ENCODE assay signal across 12 cellular contexts in the genomic region with DNA sequence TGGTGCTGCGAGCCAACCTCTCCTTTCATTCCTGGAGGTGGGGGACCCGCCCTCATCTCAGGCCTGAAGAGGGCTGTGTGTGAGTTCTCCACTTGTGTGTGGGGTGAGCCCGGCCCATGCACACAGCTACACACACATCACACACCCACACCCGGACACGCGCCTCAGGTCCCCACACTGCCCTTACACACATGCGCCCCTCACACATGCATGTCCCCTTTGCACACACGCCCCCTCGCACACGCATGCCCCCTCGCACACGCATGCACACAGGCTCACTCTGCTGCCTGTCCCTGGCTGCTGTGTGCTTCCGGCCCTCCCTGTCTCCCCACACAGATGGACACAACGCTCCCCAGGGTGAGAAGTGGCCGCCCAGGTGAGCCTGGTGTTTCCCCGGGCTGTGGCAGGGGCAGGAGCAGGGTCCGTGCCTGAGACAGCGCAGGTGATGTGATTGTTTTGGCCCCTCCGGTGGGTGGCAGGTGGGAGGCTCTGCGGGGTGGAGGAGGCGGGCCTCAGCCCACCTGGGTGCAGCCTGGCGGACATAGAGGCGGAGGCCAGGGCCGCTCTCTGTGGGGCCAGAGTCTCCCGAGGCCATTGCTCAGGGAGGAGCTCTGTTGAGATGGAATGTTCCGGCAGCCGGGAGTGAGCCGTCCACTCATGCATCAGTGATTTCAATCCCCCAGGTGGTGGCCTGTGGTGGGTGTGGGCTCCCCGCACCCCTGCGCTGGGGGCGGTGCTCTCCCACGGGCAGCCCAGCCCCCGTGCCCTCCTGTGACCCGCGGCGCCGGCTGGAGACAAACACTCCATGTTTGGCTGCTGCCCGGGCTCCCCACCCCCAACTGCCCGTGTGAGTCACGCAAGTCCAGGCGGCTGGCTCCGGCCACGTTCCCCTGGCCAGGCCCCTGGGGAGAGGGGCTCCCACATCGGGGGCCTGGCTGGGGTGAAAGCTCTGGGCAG. TPM values are rescaled to one million over a fixed set of nuclear protein-coding genes. Genes with fewer than 3 reads are reported as not detected.
A peak's percentile ranks its signal among the peaks of the same experiment; 100 is the strongest.
DNase-seq lines count a peak whose midpoint lies in the region; ATAC-seq and TF ChIP-seq lines count a peak whose summit lies in the region.
"Had no signal": no experiment of that assay in that cellular context is flagged by ENCODE, and none has a peak within 500 bp of the region (broad histone marks: within the 10 kb centered on the region; RNA-seq: fewer than 3 reads in every experiment).

No MANE protein-coding gene starts in this region.

- no peak for TF ChIP-seq POLR2A in GM18505 (IDR thresholded peaks at IDR 0.05; ENCODE audit: borderline replicate concordance, extremely low read depth, insufficient read depth, insufficient read length)

- peak overlapping the region; percentile 15 to 93 (median 76) for H3K27ac Mint-ChIP-seq in nephron
- H3K27ac Mint-ChIP-seq: stimulated activated naive CD8-positive, alpha-beta T cell treated with anti-CD3 and anti-CD28 coated beads, Interleukin-15, Interleukin-2, amounts not matched to agents 100 ng/mL and 50 ng/mL, for 24 hours had no signal

- DNase-seq in AG04449 (ENCODE audit: low read depth, low spot score) (peak; percentile 3), NCI-H2227 treated with DMSO at 0.1 percent for 48 hours (lab: John Stamatoyannopoulos, UW) (peak; percentile 38), epithelial cell of proximal tubule (ENCODE audit: low read depth) (no peak), NCI-H1105 (lab: John Stamatoyannopoulos, UW) (no peak), HEK293T (ENCODE audit: extremely low spot score) (no peak)
- no peak for DNase-seq in stimulated activated CD4-positive, alpha-beta T cell treated with anti-CD3 and anti-CD28 coated beads, Interleukin-4, amount 100 ng/mL, for 4 hours
- DNase-seq: activated effector memory CD4-positive, alpha-beta T cell treated with Interleukin-2 at 50 U/mL for 16 hours; NCI-H2081 treated with DMSO at 0.1 percent for 48 hours had no signal

- peak overlapping the region; percentile 32 to 37 (median 35) for H3K4me3 Mint-ChIP-seq in nephron
- H3K4me3 Mint-ChIP-seq: stimulated activated naive CD8-positive, alpha-beta T cell treated with anti-CD3 and anti-CD28 coated beads, Interleukin-15, Interleukin-2, amounts not matched to agents 100 ng/mL and 50 ng/mL, for 24 hours had no signal

- CTCF ChIA-PET in AG04449 (lab: Yijun Ruan, JAX), result no interaction called here
- CTCF ChIA-PET in HEK293T (lab: Yijun Ruan, JAX), result interaction anchor here (1.1 kb wide), 1 partner anchor 70 kb away, joined by 3 read pairs; no protein-coding TSS in a partner anchor

- no peak overlapping the region for H3K4me3 ChIP-seq in AG04449 (ENCODE audit: low read depth, low read length)
- H3K4me3 ChIP-seq in epithelial cell of proximal tubule (ENCODE audit: low read depth, low read length), result peak overlapping the region; percentile 21

- H3K27me3 Mint-ChIP-seq in nephron (ENCODE audit: low read depth), result no peaks in the 10 kb centered on the region
- H3K27me3 Mint-ChIP-seq: stimulated activated naive CD8-positive, alpha-beta T cell treated with anti-CD3 and anti-CD28 coated beads, Interleukin-15, Interleukin-2, amounts not matched to agents 100 ng/mL and 50 ng/mL, for 24 hours had no signal

- POLR2A ChIA-PET in AG04449 (lab: Yijun Ruan, JAX) (no interaction called here), HEK293T (lab: Yijun Ruan, JAX) (no interaction called here)

- H3K4me1 Mint-ChIP-seq in nephron, result peaks cover 16% of the 10 kb centered on the region

- ATAC-seq in GM18505 (IDR thresholded peaks at IDR 0.05; ENCODE audit: unreplicated experiment), result no peak

- H3K9me3 Mint-ChIP-seq in nephron, result no peaks in the 10 kb centered on the region
- H3K9me3 Mint-ChIP-seq: stimulated activated naive CD8-positive, alpha-beta T cell treated with anti-CD3 and anti-CD28 coated beads, Interleukin-15, Interleukin-2, amounts not matched to agents 100 ng/mL and 50 ng/mL, for 24 hours had no signal

- H3K36me3 Mint-ChIP-seq in nephron (ENCODE audit: low read depth), result peaks cover 7% of the 10 kb centered on the region

- TF ChIP-seq CTCF in AG04449 (IDR thresholded peaks at IDR 0.05; ENCODE audit: insufficient read depth, low read length, missing control alignments) (no peak), epithelial cell of proximal tubule (conservative IDR thresholded peaks at IDR 0.05; ENCODE audit: low read depth, low read length) (no peak), nephron (IDR thresholded peaks at IDR 0.05; ENCODE audit: unreplicated experiment in 3 of 3) (no peak)

TF ChIP-seq in HEK293T, 16 proteins besides CTCF, POLR2A, EP300 and RAD21:
- TF ChIP-seq FOXM1 (IDR thresholded peaks at IDR 0.05; ENCODE audit: borderline replicate concordance), result no peak
- TF ChIP-seq SP1 (IDR thresholded peaks at IDR 0.05), result no peak
- no peak for TF ChIP-seq SUZ12 (IDR thresholded peaks at IDR 0.05)
- TF ChIP-seq TARDBP (IDR thresholded peaks at IDR 0.05), result no peak
- no peak for TF ChIP-seq ARNT (IDR thresholded peaks at IDR 0.05)
- TF ChIP-seq, protein P1, sequence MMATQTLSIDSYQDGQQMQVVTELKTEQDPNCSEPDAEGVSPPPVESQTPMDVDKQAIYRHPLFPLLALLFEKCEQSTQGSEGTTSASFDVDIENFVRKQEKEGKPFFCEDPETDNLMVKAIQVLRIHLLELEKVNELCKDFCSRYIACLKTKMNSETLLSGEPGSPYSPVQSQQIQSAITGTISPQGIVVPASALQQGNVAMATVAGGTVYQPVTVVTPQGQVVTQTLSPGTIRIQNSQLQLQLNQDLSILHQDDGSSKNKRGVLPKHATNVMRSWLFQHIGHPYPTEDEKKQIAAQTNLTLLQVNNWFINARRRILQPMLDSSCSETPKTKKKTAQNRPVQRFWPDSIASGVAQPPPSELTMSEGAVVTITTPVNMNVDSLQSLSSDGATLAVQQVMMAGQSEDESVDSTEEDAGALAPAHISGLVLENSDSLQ (IDR thresholded peaks at IDR 0.05), result no peak
- no peak for TF ChIP-seq FOXK2 (IDR thresholded peaks at IDR 0.05)
- no peak for TF ChIP-seq NFRKB (IDR thresholded peaks at IDR 0.05)
- no peak for TF ChIP-seq ELF4 (IDR thresholded peaks at IDR 0.05)
- no peak for TF ChIP-seq CTBP1 (IDR thresholded peaks at IDR 0.05; ENCODE audit: borderline replicate concordance)
- TF ChIP-seq FOXA1 (IDR thresholded peaks at IDR 0.05), result no peak

RNA-seq across cellular contexts. Expression of a gene that starts 29.1 kb away (rescaled TPM):
- total RNA-seq in epithelial cell of proximal tubule, result 0.22 and 0.29 TPM in 2 replicates

RNA-seq across cellular contexts. Expression of a gene that starts 43.1 kb away (rescaled TPM):
- not detected in 2 replicates for total RNA-seq in epithelial cell of proximal tubule
- total RNA-seq: mesenteric fat pad had no signal

RNA-seq across cellular contexts. Expression of a gene that starts 48.0 kb away (rescaled TPM):
- not detected in 2 replicates for total RNA-seq in epithelial cell of proximal tubule

RNA-seq across cellular contexts. Expression of a gene that starts 58.5 kb away (rescaled TPM):
- not detected in 2 replicates for total RNA-seq in epithelial cell of proximal tubule

Comparison
In these comparisons a context has a peak if more than half of its experiments do, and no peak if none do; other contexts are left out.
1. DNase-seq: peak in AG04449 (single experiment) and NCI-H2227 treated with DMSO at 0.1 percent for 48 hours (single experiment); none in epithelial cell of proximal tubule (single experiment), NCI-H1105 (single experiment), stimulated activated CD4-positive, alpha-beta T cell treated with anti-CD3 and anti-CD28 coated beads, Interleukin-4, amount 100 ng/mL, for 4 hours (0 of 2) and HEK293T (single experiment).